17 cellular contexts compared by ENCODE assay signal in the genomic region with DNA sequence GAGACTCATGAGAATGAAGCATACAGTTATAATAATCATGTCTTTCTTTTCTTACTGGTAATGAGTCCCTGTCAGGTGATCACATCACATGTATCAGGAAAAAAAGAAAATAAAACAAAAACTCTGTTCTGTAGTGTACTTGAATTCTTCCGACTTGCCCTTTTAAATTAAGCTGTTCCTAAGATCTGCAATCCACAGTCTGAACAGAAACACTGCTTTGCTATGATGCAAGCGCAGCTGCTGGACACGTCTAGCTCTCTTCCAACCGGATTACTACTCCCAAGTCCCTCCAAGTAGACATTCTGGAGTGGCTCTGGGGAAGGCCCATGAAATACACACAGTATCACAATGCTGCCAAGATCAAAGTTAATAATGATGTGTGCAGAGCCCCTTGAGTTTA.
DNase-seq lines count a peak whose midpoint lies in the region; ATAC-seq lines count a peak whose summit lies in the region.
"Had no signal": no experiment of that assay in that cellular context is flagged by ENCODE, and none has a peak within 500 bp of the region (broad histone marks: within the 10 kb centered on the region; RNA-seq: fewer than 3 reads in every experiment).

No MANE protein-coding gene starts in this region.

- DNase-seq in LHCN-M2 (ENCODE audit: low read depth) (peak; percentile 75), islet precursor cell (peak; percentile 22), skeletal muscle cell (ENCODE audit: low read depth) (peak; percentile 80), GOT3 (lab: John Stamatoyannopoulos, UW) (no peak), NCI-H1417 (lab: John Stamatoyannopoulos, UW) (no peak)
- no peak for DNase-seq in activated naive CD4-positive, alpha-beta T cell treated with anti-CD3 and anti-CD28 coated beads, Interleukin-2, amount 50 U/mL, for 16 hours
- DNase-seq: activated CD4-positive, CD25-positive, alpha-beta regulatory T cell; activated naive CD4-positive, alpha-beta T cell treated with Interleukin-2 at 50 U/mL for 16 hours; central memory CD4-positive, alpha-beta T cell; H9; NCI-H1694; T-helper 1 cell had no signal

- ATAC-seq in GM19395 (IDR thresholded peaks at IDR 0.05; ENCODE audit: unreplicated experiment) = no peak

- H3K4me3 ChIP-seq in ectodermal cell (ENCODE audit: insufficient read depth, low read depth, low read length) (no peak overlapping the region), skeletal muscle cell (ENCODE audit: low read depth, low read length) (no peak overlapping the region)
- H3K4me3 ChIP-seq: BLaER1, lung, suprapubic skin had no signal

- H3K36me3 ChIP-seq in ectodermal cell (ENCODE audit: control insufficient read depth, insufficient read depth, low read length) = no peaks in the 10 kb centered on the region
- H3K36me3 ChIP-seq: suprapubic skin had no signal

- H3K4me1 ChIP-seq in ectodermal cell (ENCODE audit: control insufficient read depth, insufficient read depth, low read length) = peaks cover 41% of the 10 kb centered on the region

- no peaks in the 10 kb centered on the region for H3K27me3 ChIP-seq in ectodermal cell (ENCODE audit: control insufficient read depth, insufficient read depth, low read length, poor library complexity, severe bottlenecking)
- H3K27me3 ChIP-seq: BLaER1, suprapubic skin had no signal

- WGBS in ectodermal cell, 2 experiments = 95 to 96% methylated on average over 4 of the region's 4 CpGs

- no peaks in the 10 kb centered on the region for H3K9me3 ChIP-seq in ectodermal cell (ENCODE audit: control insufficient read depth, low read length)
- H3K9me3 ChIP-seq: suprapubic skin had no signal

- H3K27ac ChIP-seq in ectodermal cell (ENCODE audit: insufficient read depth, low read depth, low read length, poor library complexity, severe bottlenecking) = peak overlapping the region; percentile 9
- H3K27ac ChIP-seq: BLaER1 had no signal

Comparison
In these comparisons a context has a peak if more than half of its experiments do, and no peak if none do; other contexts are left out.
1. DNase-seq: peak in LHCN-M2 (single experiment), islet precursor cell (single experiment) and skeletal muscle cell (single experiment); none in GOT3 (single experiment), activated naive CD4-positive, alpha-beta T cell treated with anti-CD3 and anti-CD28 coated beads, Interleukin-2, amount 50 U/mL, for 16 hours (single experiment) and NCI-H1417 (0 of 3).